32 cellular contexts compared by ENCODE assay signal in genomic region chr16:47944589-47944988, GRCh38.
"Had no signal": no experiment of that assay in that cellular context is flagged by ENCODE, and none has a peak within 500 bp of the region (broad histone marks: within the 10 kb centered on the region; RNA-seq: fewer than 3 reads in every experiment).

No MANE protein-coding gene starts in this region.

- H3K27me3 ChIP-seq: MG63 had no signal

- H2AFZ ChIP-seq: PC-9 had no signal

- H3K9ac ChIP-seq: SK-N-SH had no signal

- DNase-seq: Kasumi-1, MG63, NCI-H1048, NCI-H1092 treated with DMSO at 0.1 percent for 48 hours, NCI-H1105 treated with DMSO at 0.1 percent for 48 hours, NCI-H1417, NCI-H1436, NCI-H146, NCI-H1694, NCI-H187, NCI-H1930, NCI-H2029 treated with DMSO at 0.1 percent for 48 hours, NCI-H2081 treated with DMSO at 0.1 percent for 48 hours, NCI-H2107, NCI-H2171, NCI-H226, NCI-H446 treated with DMSO at 0.1 percent for 48 hours, NCI-H510A, NCI-H524, NCI-H526, NCI-H69, NCI-H748 treated with DMSO at 0.1 percent for 48 hours, NCI-H82, PC-9, Right ventricle myocardium superior, SHP77 treated with DMSO at 0.1 percent for 48 hours, SW 1271, T-helper 1 cell had no signal

- H3K9me3 ChIP-seq: MG63, SJSA1, SK-N-SH had no signal

- H3K36me3 ChIP-seq: MG63, SJSA1 had no signal

- ATAC-seq: Panc1 had no signal

- H3K4me1 ChIP-seq: SJSA1 had no signal

- H3K4me2 ChIP-seq: PC-9, SK-N-SH had no signal

- H3K4me3 ChIP-seq: MG63, PC-9, SJSA1 had no signal

- H3K9me2 ChIP-seq: SK-N-SH had no signal

- H3K27ac ChIP-seq: PC-9, RWPE1, SJSA1 had no signal
